ENCODE assay signal across 8 cellular contexts in the genomic region with DNA sequence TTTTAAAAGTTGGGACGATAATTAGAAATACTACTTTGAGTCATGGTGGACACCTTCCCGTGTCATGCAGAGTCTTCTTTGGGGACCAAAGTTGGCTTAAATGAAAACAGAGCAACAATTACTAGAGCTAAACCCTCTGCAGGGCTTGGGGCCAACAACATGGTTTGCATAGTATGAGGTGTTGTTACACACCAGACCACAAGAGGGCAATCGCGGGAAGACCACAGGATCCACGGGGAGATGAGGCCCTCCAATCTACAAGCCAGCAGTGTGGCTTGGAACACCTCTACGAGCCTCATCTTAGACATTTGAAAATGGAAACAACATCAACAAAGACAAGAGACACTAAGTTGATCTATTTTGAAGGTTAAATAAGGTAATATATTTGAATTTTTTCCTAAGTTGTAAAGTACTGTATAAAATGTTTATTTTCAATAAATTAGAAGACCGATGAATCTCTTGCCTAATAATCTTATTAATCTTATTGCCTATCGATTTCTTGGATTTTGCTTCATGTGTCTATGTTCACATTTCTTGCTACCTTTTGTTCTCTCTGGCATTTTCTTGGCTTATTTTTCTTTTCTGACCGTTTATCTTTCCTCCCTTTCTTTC. TPM values are rescaled to one million over a fixed set of nuclear protein-coding genes. Genes with fewer than 3 reads are reported as not detected.
DNase-seq lines count a peak whose midpoint lies in the region; ATAC-seq and TF ChIP-seq lines count a peak whose summit lies in the region.

No MANE protein-coding gene starts in this region.

- no peak overlapping the region for H3K4me3 ChIP-seq in Caco-2 (ENCODE audit: low read depth, low read length)
- H3K4me3 ChIP-seq in HEK293 (ENCODE audit: low read depth, low read length), result no peak overlapping the region
- H3K4me3 ChIP-seq in coronary artery, result no peak overlapping the region

- no TSS peak for BruUV-seq in Caco-2 (replicated peaks; lab: Mats Ljungman, UMichigan)

- H3K9me3 Mint-ChIP-seq in Caco-2 (ENCODE audit: unreplicated experiment), result no peaks in the 10 kb centered on the region

- POLR2A ChIA-PET in Caco-2 (lab: Charles Lee) (no interaction called here), HEK293 (lab: Yijun Ruan, JAX) (no interaction called here)

- no peaks in the 10 kb centered on the region for H3K36me3 Mint-ChIP-seq in Caco-2 (ENCODE audit: insufficient read depth, unreplicated experiment)

- no peak overlapping the region for H3K27ac Mint-ChIP-seq in Caco-2 (ENCODE audit: unreplicated experiment)

- H3K36me3 ChIP-seq in Caco-2 (ENCODE audit: control insufficient read depth, insufficient read depth, low read length), result no peaks in the 10 kb centered on the region
- no peaks in the 10 kb centered on the region for H3K36me3 ChIP-seq in HEK293 (ENCODE audit: control insufficient read depth in 2 of 2, insufficient read depth in 1 of 2, low read length in 2 of 2)

- no peaks in the 10 kb centered on the region for H3K4me1 Mint-ChIP-seq in Caco-2 (ENCODE audit: low read depth, unreplicated experiment)

- peak; percentile 79 to 88 for TF ChIP-seq CTCF in Caco-2 (IDR thresholded peaks at IDR 0.05; ENCODE audit: insufficient read depth in 1 of 2, low read depth in 1 of 2, low read length in 1 of 2, severe bottlenecking in 1 of 2, unreplicated experiment in 1 of 2)
- TF ChIP-seq CTCF in HEK293 (tag by site-specific recombination; IDR thresholded peaks at IDR 0.05), result 0 out of 2 replicates have a peak, but pooled peaks have one; percentile 21
- peak; percentile 45 for TF ChIP-seq CTCF in coronary artery (IDR thresholded peaks at IDR 0.05)

- CTCF ChIA-PET in Caco-2 (lab: Charles Lee) (interaction anchor here (0.7 to 3.0 kb wide), 4 partner anchors 9 to 412 kb away, joined by 3 to 27 read pairs (median 4); no protein-coding TSS in a partner anchor), HEK293 (lab: Yijun Ruan, JAX) (interaction anchor here (0.6 to 6.7 kb wide), 39 partner anchors 9 to 1956 kb away, joined by 3 to 71 read pairs (median 4); a partner anchor contains a TSS)

- no peaks in the 10 kb centered on the region for H3K4me1 ChIP-seq in Caco-2
- H3K4me1 ChIP-seq in HEK293 (ENCODE audit: control insufficient read depth, insufficient read depth, low read length), result no peaks in the 10 kb centered on the region

- no peak overlapping the region for H3K4me3 Mint-ChIP-seq in Caco-2 (ENCODE audit: unreplicated experiment)

- no peak overlapping the region for H3K27ac ChIP-seq in HEK293 (ENCODE audit: extremely low read depth, low read depth, low read length)
- H3K27ac ChIP-seq in coronary artery, result no peak overlapping the region

- 0 out of 2 replicates have a peak, but pooled peaks cover 1% of the 10 kb centered on the region for H3K27me3 ChIP-seq in Caco-2 (replicated peaks; ENCODE audit: control insufficient read depth, insufficient read depth, low read length)

- ATAC-seq in HG03108 (IDR thresholded peaks at IDR 0.05; ENCODE audit: unreplicated experiment), result no peak

- peaks cover 6% of the 10 kb centered on the region for H3K27me3 Mint-ChIP-seq in Caco-2 (ENCODE audit: insufficient read depth, unreplicated experiment)

- intact Hi-C loops in Caco-2 (cut with micrococcal nuclease; ENCODE audit: unreplicated experiment), result loop anchor here (1.0 to 5.0 kb wide), 3 partner anchors 162 to 353 kb away; a partner anchor contains a TSS

- DNase-seq in Caco-2, result peak; percentile 74 to 78
- peak; percentile 11 for DNase-seq in NCI-H446 treated with DMSO at 0.1 percent for 48 hours (lab: John Stamatoyannopoulos, UW)
- DNase-seq in activated CD4-positive, alpha-beta T cell treated with anti-CD3 and anti-CD28 coated beads for 4 hours, result peak; percentile 37 to 48
- no peak for DNase-seq in coronary artery (ENCODE audit: low spot score)
- DNase-seq in medulla oblongata (ENCODE audit: extremely low spot score), result peak; percentile 87
- DNase-seq in stimulated activated CD8-positive, alpha-beta memory T cell treated with anti-CD3 and anti-CD28 coated beads, Interleukin-15, amount 100 ng/mL, for 1 hour (ENCODE audit: low read depth), result peak; percentile 34

- no peaks in the 10 kb centered on the region for H3K9me3 ChIP-seq in Caco-2
- H3K9me3 ChIP-seq in HEK293 (ENCODE audit: control insufficient read depth, insufficient read depth, low read depth, low read length), result no peaks in the 10 kb centered on the region

TF ChIP-seq in HEK293, 187 proteins besides CTCF, POLR2A, EP300 and RAD21:
- TF ChIP-seq ZNF121 (tag by site-specific recombination; IDR thresholded peaks at IDR 0.05) (no peak), ZNF654 (tag by site-specific recombination; IDR thresholded peaks at IDR 0.05; ENCODE audit: low read depth) (0 out of 2 replicates have a peak, but pooled peaks have one; percentile 32)
TF ChIP-seq in HEK293: peak in this region for 1.

RNA-seq across cellular contexts. Expression of a gene that starts 8.2 kb away (rescaled TPM):
- not detected in 2 replicates for total RNA-seq in Caco-2 (2022)

RNA-seq across cellular contexts. Expression of a gene that starts 10.1 kb away (rescaled TPM):
- total RNA-seq in Caco-2 (2022), result not detected in 2 replicates

RNA-seq across cellular contexts. Expression of a gene that starts 27.3 kb away (rescaled TPM):
- total RNA-seq in Caco-2 (2022), result not detected in 2 replicates

RNA-seq across cellular contexts. Expression of a gene that starts 38.4 kb away (rescaled TPM):
- total RNA-seq in Caco-2 (2022), result not detected in 2 replicates

RNA-seq across cellular contexts. Expression of a gene that starts 42.6 kb away (rescaled TPM):
- total RNA-seq in Caco-2 (2022), result not detected in 2 replicates

Comparison
In these comparisons a context has a peak if more than half of its experiments do, and no peak if none do; other contexts are left out.
1. CTCF ChIP-seq: peak in every context shown above with its lines; median percentile 84 in Caco-2; 45 in coronary artery; 21 in HEK293.